In the genomic region with DNA sequence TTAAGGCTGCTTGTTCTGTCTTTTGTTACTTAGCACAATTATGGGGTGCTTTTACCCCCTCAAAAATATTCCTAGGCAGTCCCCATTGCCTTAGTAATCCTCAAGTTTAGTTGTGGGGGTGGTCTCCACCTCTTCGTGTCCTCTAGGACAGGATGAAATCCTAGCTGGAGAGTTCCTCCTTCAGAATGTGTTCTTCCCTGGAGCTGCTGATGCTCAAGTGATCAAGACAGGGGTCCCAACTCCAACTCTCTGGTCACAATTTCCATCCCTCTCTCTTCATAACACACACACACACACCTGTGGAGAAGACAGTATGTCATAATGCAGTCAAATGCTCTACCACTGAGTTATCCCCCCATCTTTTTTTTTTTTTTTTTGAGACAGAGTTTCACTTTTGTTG, we compare ENCODE assay signal across 32 cellular contexts.
"Had no signal": no experiment of that assay in that cellular context is flagged by ENCODE, and none has a peak within 500 bp of the region (broad histone marks: within the 10 kb centered on the region; RNA-seq: fewer than 3 reads in every experiment).

No MANE protein-coding gene starts in this region.

- H3K4me1 ChIP-seq: foreskin keratinocyte, prostate gland had no signal

- H3K9me3 Mint-ChIP-seq: memory B cell; natural killer cell treated with Interleukin-12 subunit alpha and Interleukin-12 subunit beta and Interleukin-15 and Interleukin-18, amount 100 ng/mL, for 72 hours; stimulated activated naive CD8-positive, alpha-beta T cell treated with anti-CD3 and anti-CD28 coated beads, Interleukin-15, Interleukin-2, amounts not matched to agents 100 ng/mL and 50 ng/mL, for 24 hours had no signal

- H3K4me2 ChIP-seq: hepatocyte had no signal

- H3K4me1 Mint-ChIP-seq: endodermal cell had no signal

- H3K27me3 ChIP-seq: dorsolateral prefrontal cortex, foreskin keratinocyte, gastroesophageal sphincter, heart left ventricle, hepatocyte, neutrophil, sigmoid colon, spleen, tibial nerve, upper lobe of left lung had no signal

- H3K9me3 ChIP-seq: gastroesophageal sphincter, prostate gland, sigmoid colon, thoracic aorta, upper lobe of left lung had no signal

- DNase-seq: dorsolateral prefrontal cortex; effector CD8-positive, alpha-beta T cell; endodermal cell; foreskin keratinocyte; heart left ventricle; kidney; mucosa of descending colon; naive B cell; right cardiac atrium; sigmoid colon; spleen; stimulated activated CD4-positive, alpha-beta T cell treated with anti-CD3 and anti-CD28 coated beads, Interleukin-4, amount 100 ng/mL, for 4 hours; stimulated activated naive B cell treated with anti-CD40 and anti-IgM and Interleukin-4, amounts not matched to agents 10 μg/mL and 1 μg/mL and 100 μg/mL, for 72 hours; upper lobe of left lung had no signal

- H3K27ac ChIP-seq: dorsolateral prefrontal cortex, epithelial cell of prostate, foreskin keratinocyte, gastroesophageal sphincter, heart left ventricle, hepatocyte, neutrophil, prostate gland, spleen, thoracic aorta, tibial nerve, upper lobe of left lung had no signal

- H3K4me3 ChIP-seq: dorsolateral prefrontal cortex, gastroesophageal sphincter, heart left ventricle, hepatocyte, lung, mucosa of descending colon, prostate gland, sigmoid colon, skin epidermis, spleen, thoracic aorta, tibial nerve, upper lobe of left lung had no signal

- H2AFZ ChIP-seq: hepatocyte had no signal

- H3K27ac Mint-ChIP-seq: endodermal cell; memory B cell; mesothelial cell of epicardium; natural killer cell treated with Interleukin-12 subunit alpha and Interleukin-12 subunit beta and Interleukin-15 and Interleukin-18, amount 100 ng/mL, for 72 hours; stimulated activated naive B cell treated with anti-CD40 and anti-IgM and Interleukin-4, amounts not matched to agents 10 μg/mL and 1 μg/mL and 100 μg/mL, for 72 hours; stimulated activated naive CD8-positive, alpha-beta T cell treated with anti-CD3 and anti-CD28 coated beads, Interleukin-15, Interleukin-2, amounts not matched to agents 100 ng/mL and 50 ng/mL, for 24 hours had no signal

- ATAC-seq: esophagus mucosa; foreskin keratinocyte; gastroesophageal sphincter; heart left ventricle; left lobe of liver; mucosa of descending colon; natural killer cell treated with Interleukin-12 subunit alpha and Interleukin-12 subunit beta and Interleukin-15 and Interleukin-18, amount 100 ng/mL, for 72 hours; right cardiac atrium; stimulated activated naive B cell treated with anti-CD40 and anti-IgM and Interleukin-4, amounts not matched to agents 10 μg/mL and 1 μg/mL and 100 μg/mL, for 72 hours had no signal

- H3K36me3 Mint-ChIP-seq: natural killer cell treated with Interleukin-12 subunit alpha and Interleukin-12 subunit beta and Interleukin-15 and Interleukin-18, amount 100 ng/mL, for 72 hours had no signal

- H3K36me3 ChIP-seq: heart left ventricle, neutrophil, prostate gland, thoracic aorta had no signal

- H3K79me2 ChIP-seq: hepatocyte had no signal

- H3K4me3 Mint-ChIP-seq: endodermal cell; memory B cell; mesothelial cell of epicardium; naive B cell; natural killer cell treated with Interleukin-12 subunit alpha and Interleukin-12 subunit beta and Interleukin-15 and Interleukin-18, amount 100 ng/mL, for 72 hours; neural crest cell; stimulated activated naive B cell treated with anti-CD40 and anti-IgM and Interleukin-4, amounts not matched to agents 10 μg/mL and 1 μg/mL and 100 μg/mL, for 72 hours; stimulated activated naive CD8-positive, alpha-beta T cell treated with anti-CD3 and anti-CD28 coated beads, Interleukin-15, Interleukin-2, amounts not matched to agents 100 ng/mL and 50 ng/mL, for 24 hours had no signal

- H3K27me3 Mint-ChIP-seq: memory B cell; naive B cell; natural killer cell treated with Interleukin-12 subunit alpha and Interleukin-12 subunit beta and Interleukin-15 and Interleukin-18, amount 100 ng/mL, for 72 hours; stimulated activated naive B cell treated with anti-CD40 and anti-IgM and Interleukin-4, amounts not matched to agents 10 μg/mL and 1 μg/mL and 100 μg/mL, for 72 hours; stimulated activated naive CD8-positive, alpha-beta T cell treated with anti-CD3 and anti-CD28 coated beads, Interleukin-15, Interleukin-2, amounts not matched to agents 100 ng/mL and 50 ng/mL, for 24 hours had no signal

- FAIRE-seq: colon, kidney, urothelium cell line had no signal
